ENCODE assay signal across 14 cellular contexts in the genomic region with DNA sequence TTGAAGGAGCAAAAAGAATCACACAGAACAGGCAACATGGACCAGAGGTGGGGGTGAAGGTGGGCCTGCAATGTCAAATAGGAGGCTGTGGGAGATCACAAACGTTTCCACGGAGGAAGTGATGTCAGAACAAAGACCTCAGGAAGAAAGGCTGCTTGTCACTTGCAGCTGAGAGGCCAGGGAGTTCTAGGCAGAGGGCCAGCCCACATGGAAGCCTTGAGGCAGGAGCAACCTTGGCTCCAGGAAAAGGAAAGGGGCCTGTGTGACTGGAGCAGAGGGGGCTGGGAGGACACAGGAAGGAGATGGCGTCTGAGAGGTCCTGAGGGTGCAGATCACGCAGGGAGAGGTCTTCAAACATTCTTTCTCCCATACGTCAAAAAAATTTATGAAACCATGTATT. TPM values are rescaled to one million over a fixed set of nuclear protein-coding genes. Genes with fewer than 3 reads are reported as not detected.
A peak's percentile ranks its signal among the peaks of the same experiment; 100 is the strongest.
DNase-seq lines count a peak whose midpoint lies in the region; ATAC-seq and TF ChIP-seq lines count a peak whose summit lies in the region.
"Had no signal": no experiment of that assay in that cellular context is flagged by ENCODE, and none has a peak within 500 bp of the region (broad histone marks: within the 10 kb centered on the region; RNA-seq: fewer than 3 reads in every experiment).

No MANE protein-coding gene starts in this region.

- BruUV-seq in MCF 10A (replicated peaks; lab: Mats Ljungman, UMichigan): no TSS peak
- BruUV-seq in mammary epithelial cell (replicated peaks; lab: Mats Ljungman, UMichigan): no TSS peak

- no peak for DNase-seq in MCF 10A (ENCODE audit: unreplicated experiment)
- no peak for DNase-seq in mammary epithelial cell
- DNase-seq in glomerular endothelial cell (ENCODE audit: extremely low read depth, low read depth, low spot score): peak; percentile 51
- DNase-seq in midbrain (lab: John Stamatoyannopoulos, UW): peak; percentile 60
- no peak for DNase-seq in NCI-H69 (lab: John Stamatoyannopoulos, UW)
- DNase-seq in stimulated activated CD8-positive, alpha-beta memory T cell treated with anti-CD3 and anti-CD28 coated beads, Interleukin-4, amount 100 ng/mL, for 48 hours: no peak
- no peak for DNase-seq in SW480 (ENCODE audit: low spot score)
- DNase-seq: NCI-H2081 treated with DMSO at 0.1 percent for 48 hours; stimulated activated CD4-positive, alpha-beta T cell treated with anti-CD3 and anti-CD28 coated beads, Interleukin-2, amount 100 ng/mL, for 48 hours; T-helper 1 cell had no signal

- H3K27ac Mint-ChIP-seq in MCF 10A (ENCODE audit: low read depth, unreplicated experiment): peak overlapping the region; percentile 36

- no peak for ATAC-seq in GM19351 (IDR thresholded peaks at IDR 0.05; ENCODE audit: unreplicated experiment)
- ATAC-seq: A549, K562 had no signal

- H2AFZ ChIP-seq in mammary epithelial cell (ENCODE audit: low read depth, low read length): no peak overlapping the region

- H3K4me1 Mint-ChIP-seq in MCF 10A (ENCODE audit: insufficient read depth, unreplicated experiment): no peaks in the 10 kb centered on the region

- CTCF ChIA-PET in MCF 10A (lab: Yijun Ruan, JAX): interaction anchor here (1.0 kb wide), 1 partner anchor 10 kb away, joined by 4 read pairs; no protein-coding TSS in a partner anchor
- CTCF ChIA-PET in mammary epithelial cell (lab: Charles Lee; ENCODE audit: low non-redundant PET): no interaction called here

- H3K9me3 Mint-ChIP-seq in MCF 10A (ENCODE audit: unreplicated experiment): peaks cover 17% of the 10 kb centered on the region

- POLR2A ChIA-PET in MCF 10A (lab: Yijun Ruan, JAX): no interaction called here

- peaks cover 4% of the 10 kb centered on the region for H3K79me2 ChIP-seq in mammary epithelial cell (ENCODE audit: insufficient read depth, low read length)

- H3K4me1 ChIP-seq in mammary epithelial cell (ENCODE audit: insufficient read depth, low read length): no peaks in the 10 kb centered on the region
- H3K4me1 ChIP-seq: A549 had no signal

- H4K20me1 ChIP-seq in mammary epithelial cell (ENCODE audit: insufficient read depth, low read length): no peaks in the 10 kb centered on the region

- H3K4me3 ChIP-seq in mammary epithelial cell (replicated peaks in 1 of 3; ENCODE audit: insufficient read depth in 1 of 3, low read depth in 2 of 3, low read length in 3 of 3): no peak overlapping the region
- H3K4me3 ChIP-seq: A549, K562 had no signal

- no peaks in the 10 kb centered on the region for H3K9me3 ChIP-seq in mammary epithelial cell (replicated peaks; ENCODE audit: insufficient read depth, low read length)
- H3K9me3 ChIP-seq: neutrophil had no signal

- 53% methylated on average over 5 of the region's 5 CpGs for WGBS in mammary epithelial cell (ENCODE audit: low coverage, missing lambda C conversion rate)

- no peak overlapping the region for H3K27ac ChIP-seq in mammary epithelial cell (ENCODE audit: insufficient read depth, low read depth, low read length)
- H3K27ac ChIP-seq: A549, neutrophil had no signal

- peaks cover 25% of the 10 kb centered on the region for H3K36me3 ChIP-seq in mammary epithelial cell (ENCODE audit: insufficient read depth, low read length)

- in situ Hi-C loops in mammary epithelial cell (cut with MboI; ENCODE audit: low sequenced_read_pairs in 2 of 2): no loop called here

- intact Hi-C loops in MCF 10A (cut with micrococcal nuclease): no loop called here
- intact Hi-C loops in mammary epithelial cell (cut with micrococcal nuclease): no loop called here

- TF ChIP-seq CTCF in MCF 10A (IDR thresholded peaks at IDR 0.05; ENCODE audit: unreplicated experiment) (no peak), mammary epithelial cell (conservative IDR thresholded peaks at IDR 0.05 in 1 of 2, IDR thresholded peaks at IDR 0.05 in 1 of 2; ENCODE audit: extremely low read depth in 1 of 2, insufficient read depth in 1 of 2, low read depth in 1 of 2, low read length in 2 of 2) (no peak)

- no peak overlapping the region for H3K4me2 ChIP-seq in mammary epithelial cell (ENCODE audit: insufficient read depth, low read depth, low read length)
- H3K4me2 ChIP-seq: A549 had no signal

- no peaks in the 10 kb centered on the region for H3K27me3 ChIP-seq in mammary epithelial cell (ENCODE audit: insufficient read depth, low read length)
- H3K27me3 ChIP-seq: neutrophil had no signal

- dilution Hi-C loops in mammary epithelial cell (cut with HindIII; ENCODE audit: low sequenced_read_pairs): no loop called here

- no peaks in the 10 kb centered on the region for H3K27me3 Mint-ChIP-seq in MCF 10A (ENCODE audit: insufficient read depth, unreplicated experiment)

- H3K9ac ChIP-seq in mammary epithelial cell (ENCODE audit: insufficient read depth, low read length): no peak overlapping the region

- H3K4me3 Mint-ChIP-seq in MCF 10A (ENCODE audit: unreplicated experiment): no peak overlapping the region

- H3K36me3 Mint-ChIP-seq in MCF 10A (ENCODE audit: insufficient read depth, unreplicated experiment): peaks cover 71% of the 10 kb centered on the region

RNA-seq across cellular contexts. Expression of gene ZNF160, which starts 16.3 kb away (rescaled TPM):
- total RNA-seq in MCF 10A (2022) (16.5 and 20.3 TPM in 2 replicates), mammary epithelial cell (10 to 100 TPM; 23.4 to 33.0 TPM), glomerular endothelial cell (24.2 and 30.2 TPM in 2 replicates)
- 10.1 TPM for polyA plus RNA-seq in mammary epithelial cell
- polyA minus RNA-seq in mammary epithelial cell: 18.6 TPM

RNA-seq across cellular contexts. Expression of gene ERVV-2, which starts 42.4 kb away (rescaled TPM):
- total RNA-seq in MCF 10A (2022) (not detected in 2 replicates), mammary epithelial cell (not detected), glomerular endothelial cell (not detected in 2 replicates)
- polyA plus RNA-seq in mammary epithelial cell: not detected
- not detected for polyA minus RNA-seq in mammary epithelial cell
- polyA plus RNA-seq: A549 had no signal

RNA-seq across cellular contexts. Expression of gene ZNF415, which starts 45.8 kb away (rescaled TPM):
- total RNA-seq in MCF 10A (2022) (not detected in 2 replicates), mammary epithelial cell (10 to 100 TPM in 1 of 2 donors, 1 to 10 TPM in 1; 2.0 to 10.2 TPM), glomerular endothelial cell (1.6 and 5.5 TPM in 2 replicates)
- polyA plus RNA-seq in mammary epithelial cell: 1.3 TPM
- 4.2 TPM for polyA minus RNA-seq in mammary epithelial cell
- polyA plus RNA-seq: A549 had no signal

Comparison
In these comparisons a context has a peak if more than half of its experiments do, and no peak if none do; other contexts are left out.
1. DNase-seq: peak in glomerular endothelial cell (single experiment) and midbrain (single experiment); none in MCF 10A (single experiment), mammary epithelial cell (single experiment), NCI-H69 (single experiment), stimulated activated CD8-positive, alpha-beta memory T cell treated with anti-CD3 and anti-CD28 coated beads, Interleukin-4, amount 100 ng/mL, for 48 hours (single experiment) and SW480 (single experiment).